In genomic region chr9:96423985-96424336, GRCh38 we compare ENCODE assay signal across 3 cellular contexts.
TF ChIP-seq lines count a peak whose summit lies in the region.

No MANE protein-coding gene starts in this region.

TF ChIP-seq in IMR-90, 13 proteins besides CTCF, POLR2A, EP300 and RAD21:
- TF ChIP-seq RCOR1 (IDR thresholded peaks at IDR 0.05; ENCODE audit: insufficient replicate concordance, low read length) = no peak
- no peak for TF ChIP-seq CHD1 (IDR thresholded peaks at IDR 0.05; ENCODE audit: low read depth, low read length)
- no peak for TF ChIP-seq SMC3 (IDR thresholded peaks at IDR 0.05; ENCODE audit: low read depth, low read length)
- TF ChIP-seq NFE2L2 (IDR thresholded peaks at IDR 0.05; ENCODE audit: low read depth, low read length) = no peak
- TF ChIP-seq RFX5 (IDR thresholded peaks at IDR 0.05; ENCODE audit: low read depth, low read length) = no peak
- no peak for TF ChIP-seq CEBPB (IDR thresholded peaks at IDR 0.05; ENCODE audit: low read depth, low read length)
- no peak for TF ChIP-seq USF2 (IDR thresholded peaks at IDR 0.05; ENCODE audit: low read depth, low read length)
- TF ChIP-seq ELK1 (IDR thresholded peaks at IDR 0.05; ENCODE audit: borderline replicate concordance, low read depth, low read length) = no peak
- TF ChIP-seq MXI1 (IDR thresholded peaks at IDR 0.05; ENCODE audit: borderline replicate concordance, low read depth, low read length) = no peak
- TF ChIP-seq MAZ (IDR thresholded peaks at IDR 0.05; ENCODE audit: borderline replicate concordance, low read depth, low read length) = no peak
- no peak for TF ChIP-seq FOS (IDR thresholded peaks at IDR 0.05; ENCODE audit: low read depth, low read length)
- no peak for TF ChIP-seq MAFK (IDR thresholded peaks at IDR 0.05; ENCODE audit: low read depth, low read length)
- TF ChIP-seq BHLHE40 (IDR thresholded peaks at IDR 0.05; ENCODE audit: low read depth, low read length) = no peak

TF ChIP-seq in endothelial cell of umbilical vein, 7 proteins besides CTCF, POLR2A, EP300 and RAD21:
- TF ChIP-seq POLR2AphosphoS5 (IDR thresholded peaks at IDR 0.05; ENCODE audit: insufficient read depth, low read depth, low read length) = no peak
- TF ChIP-seq EZH2 (IDR thresholded peaks at IDR 0.05; ENCODE audit: borderline replicate concordance, low read depth, low read length, severe bottlenecking) = no peak
- no peak for TF ChIP-seq FOS (IDR thresholded peaks at IDR 0.05; ENCODE audit: borderline replicate concordance, insufficient read depth, low read length)
- TF ChIP-seq JUN (IDR thresholded peaks at IDR 0.05; ENCODE audit: borderline replicate concordance, insufficient read depth, insufficient read length, low read depth) = no peak
- no peak for TF ChIP-seq GATA2 (IDR thresholded peaks at IDR 0.05; ENCODE audit: insufficient read depth, insufficient read length, low read depth, low read length)
- TF ChIP-seq MAX (IDR thresholded peaks at IDR 0.05; ENCODE audit: insufficient read depth, insufficient read length) = no peak
- no peak for TF ChIP-seq MYC (IDR thresholded peaks at IDR 0.05; ENCODE audit: low read depth, low read length)

TF ChIP-seq in SK-N-SH treated with all-trans-retinoic acid at 6 μM for 48 hours, 23 proteins besides CTCF, POLR2A, EP300 and RAD21:
- TF ChIP-seq ZNF70 (CRISPR knock-in tag; IDR thresholded peaks at IDR 0.05) = no peak
- no peak for TF ChIP-seq ZC3H10 (CRISPR knock-in tag; IDR thresholded peaks at IDR 0.05)
- no peak for TF ChIP-seq OSR1 (CRISPR knock-in tag; IDR thresholded peaks at IDR 0.05)
- TF ChIP-seq RARB (CRISPR knock-in tag; IDR thresholded peaks at IDR 0.05) = no peak
- no peak for TF ChIP-seq ISL1 (CRISPR knock-in tag; IDR thresholded peaks at IDR 0.05)
- TF ChIP-seq CSRNP3 (CRISPR knock-in tag; IDR thresholded peaks at IDR 0.05) = no peak
